Comparison of ENCODE assay signal across 25 cellular contexts in genomic region chr1:91024501-91025119, GRCh38. TPM values are rescaled to one million over a fixed set of nuclear protein-coding genes. Genes with fewer than 3 reads are reported as not detected.
DNase-seq lines count a peak whose midpoint lies in the region; ATAC-seq, FAIRE-seq and TF ChIP-seq lines count a peak whose summit lies in the region.
"Had no signal": no experiment of that assay in that cellular context is flagged by ENCODE, and none has a peak within 500 bp of the region (broad histone marks: within the 10 kb centered on the region; RNA-seq: fewer than 3 reads in every experiment).

No MANE protein-coding gene starts in this region.

- 0 out of 2 replicates have a peak overlapping the region, but pooled peaks have one; percentile 18 for H2AFZ ChIP-seq in OCI-LY1 (ENCODE audit: low read length)
- H2AFZ ChIP-seq in HepG2 (ENCODE audit: low read length): no peak overlapping the region

- H3K4me1 Mint-ChIP-seq in CD8-positive, alpha-beta T cell (ENCODE audit: low read depth): peaks cover 37% of the 10 kb centered on the region
- peaks cover 22% of the 10 kb centered on the region for H3K4me1 Mint-ChIP-seq in stimulated activated effector memory CD8-positive, alpha-beta T cell treated with anti-CD3 and anti-CD28 coated beads, Interleukin-12 subunit alpha, Interleukin-12 subunit beta, amount 100 ng/mL, for 72 hours
- peaks cover 16 to 18% of the 10 kb centered on the region in 2 donors for H3K4me1 Mint-ChIP-seq in natural killer cell treated with Interleukin-12 subunit alpha and Interleukin-12 subunit beta and Interleukin-15 and Interleukin-18, amount 100 ng/mL, for 72 hours (ENCODE audit: low read depth in 2 of 2)

- H3K9me3 Mint-ChIP-seq in CD8-positive, alpha-beta T cell: no peaks in the 10 kb centered on the region
- no peaks in the 10 kb centered on the region for H3K9me3 Mint-ChIP-seq in stimulated activated effector memory CD8-positive, alpha-beta T cell treated with anti-CD3 and anti-CD28 coated beads, Interleukin-12 subunit alpha, Interleukin-12 subunit beta, amount 100 ng/mL, for 72 hours
- no peaks in the 10 kb centered on the region for H3K9me3 Mint-ChIP-seq in natural killer cell treated with Interleukin-12 subunit alpha and Interleukin-12 subunit beta and Interleukin-15 and Interleukin-18, amount 100 ng/mL, for 72 hours
- H3K9me3 Mint-ChIP-seq: T-helper 1 cell treated with Interleukin-12 subunit alpha and Interleukin-12 subunit beta and Interleukin-4 antibody, amounts not matched to agents 30 μg/mL and 1 μg/mL, for 36 hours had no signal

- in situ Hi-C loops in HepG2 (cut with HindIII; ENCODE audit: extremely low pct_ligation_motif_present, low pct_unique_long_range_greater_than_20kb): no loop called here

- no peak for ATAC-seq in CD8-positive, alpha-beta T cell
- ATAC-seq in stimulated activated effector memory CD8-positive, alpha-beta T cell treated with anti-CD3 and anti-CD28 coated beads, Interleukin-12 subunit alpha, Interleukin-12 subunit beta, amount 100 ng/mL, for 72 hours: no peak
- ATAC-seq in HepG2 (no peak), GM19452 (IDR thresholded peaks at IDR 0.05; ENCODE audit: unreplicated experiment) (no peak)
- ATAC-seq in natural killer cell treated with Interleukin-12 subunit alpha and Interleukin-12 subunit beta and Interleukin-15 and Interleukin-18, amount 100 ng/mL, for 72 hours: no peak
- ATAC-seq: left cardiac atrium had no signal

- intact Hi-C loops in CD8-positive, alpha-beta T cell (cut with DNase I, micrococcal nuclease): loop anchor here (5.0 to 10.0 kb wide), 12 partner anchors 172 to 1810 kb away; partner anchors contain the start of genes GLMN (in 2 of the 2), RPAP2 (in 2 of the 2), RPL5 (in 2 of the 2) and BTBD8 (in 1 of the 2)
- intact Hi-C loops in HepG2 (cut with micrococcal nuclease; ENCODE audit: unreplicated experiment): no loop called here

- TF ChIP-seq EP300 in HepG2 (IDR thresholded peaks at IDR 0.05; ENCODE audit: low read depth in 2 of 2, low read length in 2 of 2): no peak
- TF ChIP-seq EP300 in HepG2 (CRISPR knock-in tag; IDR thresholded peaks at IDR 0.05; ENCODE audit: borderline replicate concordance): no peak

- TF ChIP-seq POLR2A in HepG2 (IDR thresholded peaks at IDR 0.05; ENCODE audit: insufficient read depth in 1 of 2, low read depth in 2 of 2, low read length in 2 of 2): no peak

- H3K79me2 ChIP-seq in OCI-LY1 (ENCODE audit: insufficient read depth, low read length): peaks cover 16% of the 10 kb centered on the region
- H3K79me2 ChIP-seq in HepG2 (ENCODE audit: insufficient read depth, low read length): peaks cover 17% of the 10 kb centered on the region

- no peaks in the 10 kb centered on the region for H3K27me3 ChIP-seq in CD8-positive, alpha-beta T cell (ENCODE audit: insufficient read depth, low read length)
- H3K27me3 ChIP-seq in OCI-LY1 (ENCODE audit: insufficient read depth, low read length) (no peaks in the 10 kb centered on the region), HepG2 (ENCODE audit: control insufficient read depth in 1 of 2, insufficient read depth in 2 of 2, low read length in 2 of 2) (no peaks in the 10 kb centered on the region; a peak in 1 of 5 replicates)
- H3K27me3 ChIP-seq: dorsolateral prefrontal cortex had no signal

- TF ChIP-seq RAD21 in HepG2 (CRISPR knock-in tag; IDR thresholded peaks at IDR 0.05): no peak

- POLR2A ChIA-PET in CD8-positive, alpha-beta T cell (lab: Charles Lee): no interaction called here
- POLR2A ChIA-PET in HepG2 (lab: Yijun Ruan, JAX): no interaction called here

- no peaks in the 10 kb centered on the region for H3K9me2 ChIP-seq in OCI-LY1 (ENCODE audit: low read depth, low read length)

- peak; percentile 22 for DNase-seq in Ammon's horn (ENCODE audit: low spot score)
- no peak for DNase-seq in CD8-positive, alpha-beta T cell
- peak; percentile 50 for DNase-seq in medulla oblongata (ENCODE audit: extremely low spot score)
- no peak for DNase-seq in stimulated activated effector memory CD8-positive, alpha-beta T cell treated with anti-CD3 and anti-CD28 coated beads, Interleukin-12 subunit alpha, Interleukin-12 subunit beta, amount 100 ng/mL, for 72 hours (ENCODE audit: low spot score in 2 of 2)
- no peak for DNase-seq in HepG2 (ENCODE audit: low spot score)
- no peak for DNase-seq in natural killer cell treated with Interleukin-12 subunit alpha and Interleukin-12 subunit beta and Interleukin-15 and Interleukin-18, amount 100 ng/mL, for 72 hours (ENCODE audit: low spot score)
- DNase-seq: activated CD4-positive, alpha-beta T cell treated with anti-CD3 and anti-CD28 coated beads for 4 hours; activated effector memory CD4-positive, alpha-beta T cell treated with anti-CD3 and anti-CD28 coated beads, Interleukin-2, amount 50 U/mL, for 16 hours; activated T-cell treated with anti-CD3 and anti-CD28 coated beads, Interleukin-2, amount 50 U/mL, for 1 hour; Calu3; DND-41; dorsolateral prefrontal cortex; hippocampal formation; left cardiac atrium; mammary epithelial cell; NCI-H1105 treated with DMSO at 0.1 percent for 48 hours; NCI-H2029 treated with DMSO at 0.1 percent for 48 hours; NCI-H526 treated with DMSO at 0.1 percent for 48 hours; trophoblast cell had no signal

- peak overlapping the region; percentile 16 for H3K27ac Mint-ChIP-seq in CD8-positive, alpha-beta T cell
- H3K27ac Mint-ChIP-seq in stimulated activated effector memory CD8-positive, alpha-beta T cell treated with anti-CD3 and anti-CD28 coated beads, Interleukin-12 subunit alpha, Interleukin-12 subunit beta, amount 100 ng/mL, for 72 hours: no peak overlapping the region
- no peak overlapping the region for H3K27ac Mint-ChIP-seq in natural killer cell treated with Interleukin-12 subunit alpha and Interleukin-12 subunit beta and Interleukin-15 and Interleukin-18, amount 100 ng/mL, for 72 hours
- H3K27ac Mint-ChIP-seq: T-helper 1 cell treated with Interleukin-12 subunit alpha and Interleukin-12 subunit beta and Interleukin-4 antibody, amounts not matched to agents 30 μg/mL and 1 μg/mL, for 36 hours had no signal

- peaks cover 23% of the 10 kb centered on the region for H3K4me1 ChIP-seq in CD8-positive, alpha-beta T cell (ENCODE audit: insufficient read depth, low read length)
- H3K4me1 ChIP-seq in OCI-LY1 (ENCODE audit: insufficient read depth, low read length, severe bottlenecking) (peaks cover 35% of the 10 kb centered on the region), HepG2 (ENCODE audit: insufficient read depth, low read length) (peaks cover 61% of the 10 kb centered on the region)
- H3K4me1 ChIP-seq: prostate gland had no signal

- CTCF ChIA-PET in CD8-positive, alpha-beta T cell (lab: Charles Lee): interaction anchor here (1.1 kb wide), 1 partner anchor 141 kb away, joined by 3 read pairs; no protein-coding TSS in a partner anchor
- CTCF ChIA-PET in HepG2 (lab: Yijun Ruan, JAX; ENCODE audit: low intra/inter-chr PET ratio, low total read pairs): no interaction called here

- TF ChIP-seq CTCF in CD8-positive, alpha-beta T cell (IDR thresholded peaks at IDR 0.05): no peak
- TF ChIP-seq CTCF in OCI-LY1 (IDR thresholded peaks at IDR 0.05; ENCODE audit: low read length): no peak
- TF ChIP-seq CTCF in HepG2 (CRISPR knock-in tag; IDR thresholded peaks at IDR 0.05): no peak

- H3K27ac ChIP-seq in CD8-positive, alpha-beta T cell (ENCODE audit: low read depth, low read length): no peak overlapping the region
- H3K27ac ChIP-seq in OCI-LY1 (ENCODE audit: low read depth, low read length, poor library complexity, severe bottlenecking) (peak overlapping the region; percentile 53), HepG2 (ENCODE audit: extremely low read length, insufficient read depth, low read length) (no peak overlapping the region)
- H3K27ac ChIP-seq: HL-60, prostate gland, SK-N-MC had no signal

- H3K27me3 Mint-ChIP-seq in CD8-positive, alpha-beta T cell (ENCODE audit: low read depth): no peaks in the 10 kb centered on the region
- H3K27me3 Mint-ChIP-seq in natural killer cell treated with Interleukin-12 subunit alpha and Interleukin-12 subunit beta and Interleukin-15 and Interleukin-18, amount 100 ng/mL, for 72 hours: peaks cover 0 to 4% of the 10 kb centered on the region in 2 donors

- H3K4me3 ChIP-seq in CD8-positive, alpha-beta T cell (ENCODE audit: low read depth, low read length): no peak overlapping the region
- H3K4me3 ChIP-seq in OCI-LY1 (ENCODE audit: low read depth, low read length, poor library complexity, severe bottlenecking) (no peak overlapping the region), HepG2 (replicated peaks in 1 of 3; ENCODE audit: insufficient read depth in 1 of 3, low read depth in 2 of 3, low read length in 3 of 3) (no peak overlapping the region)
- H3K4me3 ChIP-seq: dorsolateral prefrontal cortex, prostate gland, SK-N-MC had no signal

- no peaks in the 10 kb centered on the region for H3K9me3 ChIP-seq in CD8-positive, alpha-beta T cell (ENCODE audit: low read length)
- H3K9me3 ChIP-seq in OCI-LY1 (ENCODE audit: low read length): no peaks in the 10 kb centered on the region
- H3K9me3 ChIP-seq in HepG2 (ENCODE audit: low read length): no peaks in the 10 kb centered on the region
- H3K9me3 ChIP-seq: prostate gland had no signal

- H3K36me3 Mint-ChIP-seq in CD8-positive, alpha-beta T cell: peaks cover 17% of the 10 kb centered on the region
- H3K36me3 Mint-ChIP-seq in stimulated activated effector memory CD8-positive, alpha-beta T cell treated with anti-CD3 and anti-CD28 coated beads, Interleukin-12 subunit alpha, Interleukin-12 subunit beta, amount 100 ng/mL, for 72 hours: peaks cover 29% of the 10 kb centered on the region
- H3K36me3 Mint-ChIP-seq in natural killer cell treated with Interleukin-12 subunit alpha and Interleukin-12 subunit beta and Interleukin-15 and Interleukin-18, amount 100 ng/mL, for 72 hours: no peaks in the 10 kb centered on the region

- H4K20me1 ChIP-seq in OCI-LY1 (ENCODE audit: insufficient read depth, low read length) (no peaks in the 10 kb centered on the region), HepG2 (ENCODE audit: insufficient read depth, low read length) (no peaks in the 10 kb centered on the region; the same call in 1 of the 2 replicates)

- H3K9ac ChIP-seq in OCI-LY1 (ENCODE audit: low read length): no peak overlapping the region
- no peak overlapping the region for H3K9ac ChIP-seq in HepG2 (ENCODE audit: insufficient read depth, low read depth, low read length)

- no TSS peak for BruUV-seq in HepG2 (replicated peaks; lab: Mats Ljungman, UMichigan)

- no peak for FAIRE-seq in HepG2 (lab: Jason Lieb, UNC)

- H3F3A ChIP-seq in OCI-LY1 (ENCODE audit: insufficient read depth, low read length): no peaks in the 10 kb centered on the region

- WGBS in HepG2 (ENCODE audit: low lambda C conversion rate): 86% methylated on average over 3 of the region's 3 CpGs

- no peak overlapping the region for H3K4me3 Mint-ChIP-seq in CD8-positive, alpha-beta T cell
- no peak overlapping the region for H3K4me3 Mint-ChIP-seq in stimulated activated effector memory CD8-positive, alpha-beta T cell treated with anti-CD3 and anti-CD28 coated beads, Interleukin-12 subunit alpha, Interleukin-12 subunit beta, amount 100 ng/mL, for 72 hours
- H3K4me3 Mint-ChIP-seq in natural killer cell treated with Interleukin-12 subunit alpha and Interleukin-12 subunit beta and Interleukin-15 and Interleukin-18, amount 100 ng/mL, for 72 hours: no peak overlapping the region
- H3K4me3 Mint-ChIP-seq: T-helper 1 cell treated with Interleukin-12 subunit alpha and Interleukin-12 subunit beta and Interleukin-4 antibody, amounts not matched to agents 30 μg/mL and 1 μg/mL, for 36 hours had no signal

- H3K36me3 ChIP-seq in CD8-positive, alpha-beta T cell (ENCODE audit: insufficient read depth, low read length): no peaks in the 10 kb centered on the region
- H3K36me3 ChIP-seq in OCI-LY1 (ENCODE audit: insufficient read depth, low read length): peaks cover 11% of the 10 kb centered on the region; the same call in 1 of the 2 replicates
- H3K36me3 ChIP-seq in HepG2 (replicated peaks in 1 of 2; ENCODE audit: control insufficient read depth in 1 of 2, insufficient read depth in 2 of 2, low read length in 2 of 2): no peaks in the 10 kb centered on the region
- H3K36me3 ChIP-seq: prostate gland had no signal

- H3K4me2 ChIP-seq in OCI-LY1 (ENCODE audit: low read length) (no peak overlapping the region), HepG2 (ENCODE audit: low read depth, low read length) (no peak overlapping the region)

RNA-seq across cellular contexts. Expression of gene ZNF644, which starts 2.8 kb away (rescaled TPM):
- total RNA-seq in CD8-positive, alpha-beta T cell: 100 to 1,000 TPM; 105 to 109 TPM
- total RNA-seq in HepG2 (2016; rRNA removed; fragmentation: Illumina TruSeq; extraction: Trizol): 51.7 and 66.7 TPM in 2 replicates
- 15.4 and 16.6 TPM in 2 replicates for total RNA-seq in HepG2 (2016; cell fraction: cytosol; rRNA removed; fragmentation: Illumina TruSeq; extraction: Trizol; ENCODE audit: low read depth)
- total RNA-seq in HepG2 (2016; cell fraction: insoluble cytoplasmic fraction; rRNA removed; fragmentation: Illumina TruSeq; extraction: Trizol): 59.1 and 68.6 TPM in 2 replicates
- 32.4 and 36.1 TPM in 2 replicates for total RNA-seq in HepG2 (2016; cell fraction: membrane; rRNA removed; fragmentation: Illumina TruSeq; extraction: Trizol)
- 95.4 and 114 TPM in 2 replicates for total RNA-seq in HepG2 (2016; cell fraction: nucleus; rRNA removed; fragmentation: Illumina TruSeq; extraction: Trizol)
- 13.5 and 17.7 TPM in 2 replicates for polyA plus RNA-seq in HepG2 (2011; rRNA removed)
- polyA plus RNA-seq in HepG2 (2011; cell fraction: cytosol; rRNA removed): 5.6 and 9.2 TPM in 2 replicates
- polyA plus RNA-seq in HepG2 (2011; cell fraction: nucleus; rRNA removed): 12.6 and 17.0 TPM in 2 replicates
- polyA plus RNA-seq in HepG2 (2012): 23.8 and 26.0 TPM in 2 replicates
- 6.2 and 6.9 TPM in 2 replicates for polyA plus RNA-seq in HepG2 (2016; cell fraction: cytosol; fragmentation: Illumina TruSeq; extraction: Trizol; ENCODE audit: low read depth)
- 40.2 and 44.0 TPM in 2 replicates for polyA plus RNA-seq in HepG2 (2016; cell fraction: insoluble cytoplasmic fraction; fragmentation: Illumina TruSeq; extraction: Trizol; ENCODE audit: low read depth)
- 11.7 and 13.7 TPM in 2 replicates for polyA plus RNA-seq in HepG2 (2016; cell fraction: membrane; fragmentation: Illumina TruSeq; extraction: Trizol; ENCODE audit: low read depth)
- 40.4 and 40.6 TPM in 2 replicates for polyA plus RNA-seq in HepG2 (2016; cell fraction: nucleus; fragmentation: Illumina TruSeq; extraction: Trizol; ENCODE audit: insufficient read depth, low read depth)
- 36.3 and 49.9 TPM in 2 replicates for polyA minus RNA-seq in HepG2 (2011; rRNA and poly(A)+ RNA removed; ENCODE audit: low replicate concordance)
- 31.6 and 42.4 TPM in 2 replicates for polyA minus RNA-seq in HepG2 (2011; cell fraction: cytosol; rRNA and poly(A)+ RNA removed)
- polyA minus RNA-seq in HepG2 (2011; cell fraction: nucleus; rRNA and poly(A)+ RNA removed): 239 and 242 TPM in 2 replicates
- total RNA-seq in natural killer cell treated with Interleukin-12 subunit alpha and Interleukin-12 subunit beta and Interleukin-15 and Interleukin-18, amount 100 ng/mL, for 72 hours: 10 to 100 TPM; 58.4 to 76.6 TPM

Comparison
In these comparisons a context has a peak if more than half of its experiments do, and no peak if none do; other contexts are left out.
1. DNase-seq: peak in Ammon's horn (single experiment) and medulla oblongata (single experiment); none in CD8-positive, alpha-beta T cell (0 of 7), stimulated activated effector memory CD8-positive, alpha-beta T cell treated with anti-CD3 and anti-CD28 coated beads, Interleukin-12 subunit alpha, Interleukin-12 subunit beta, amount 100 ng/mL, for 72 hours (0 of 2), HepG2 (single experiment) and natural killer cell treated with Interleukin-12 subunit alpha and Interleukin-12 subunit beta and Interleukin-15 and Interleukin-18, amount 100 ng/mL, for 72 hours (single experiment).